In the genomic region with DNA sequence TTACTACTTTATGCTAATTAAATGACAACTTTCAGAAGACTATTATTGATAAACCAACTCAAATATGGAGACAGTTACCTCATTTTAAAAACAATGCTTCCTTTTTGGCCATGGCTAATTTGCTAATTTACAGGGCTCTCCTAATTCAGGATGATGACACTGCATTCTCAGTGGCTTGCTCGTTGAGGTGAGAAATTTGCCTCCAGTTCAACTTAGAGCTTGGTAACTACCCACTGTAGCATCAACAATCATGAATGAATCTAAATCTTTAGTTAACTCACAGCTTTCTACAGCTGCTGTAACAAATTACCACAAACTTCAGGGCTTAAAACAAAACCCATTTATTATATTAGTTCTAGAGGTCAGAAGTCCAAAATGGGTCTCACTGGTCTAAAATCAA, we compare ENCODE assay signal across 13 cellular contexts. TPM values are rescaled to one million over a fixed set of nuclear protein-coding genes. Genes with fewer than 3 reads are reported as not detected.
DNase-seq lines count a peak whose midpoint lies in the region; ATAC-seq and TF ChIP-seq lines count a peak whose summit lies in the region.
"Had no signal": no experiment of that assay in that cellular context is flagged by ENCODE, and none has a peak within 500 bp of the region (broad histone marks: within the 10 kb centered on the region; RNA-seq: fewer than 3 reads in every experiment).

No MANE protein-coding gene starts in this region.

- peaks cover 40% of the 10 kb centered on the region for H3K4me1 Mint-ChIP-seq in CD4-positive, alpha-beta T cell (ENCODE audit: low read depth)
- H3K4me1 Mint-ChIP-seq in MCF 10A (ENCODE audit: insufficient read depth, unreplicated experiment) = peaks cover 28% of the 10 kb centered on the region
- H3K4me1 Mint-ChIP-seq in natural killer cell = peaks cover 28 to 46% of the 10 kb centered on the region in 2 donors
- H3K4me1 Mint-ChIP-seq in activated CD4-positive, alpha-beta T cell treated with anti-CD3 and anti-CD28 coated beads, Interleukin-2, amount 10 ng/mL, durations not matched to agents 7 days and 5 days = peaks cover 24% of the 10 kb centered on the region

- H3K36me3 Mint-ChIP-seq in CD4-positive, alpha-beta T cell (ENCODE audit: low read depth) = peaks cover 72% of the 10 kb centered on the region
- H3K36me3 Mint-ChIP-seq in MCF 10A (ENCODE audit: insufficient read depth, unreplicated experiment) (peaks cover 75% of the 10 kb centered on the region), natural killer cell (peaks cover 6% of the 10 kb centered on the region)
- peaks cover 48% of the 10 kb centered on the region for H3K36me3 Mint-ChIP-seq in activated CD4-positive, alpha-beta T cell treated with anti-CD3 and anti-CD28 coated beads, Interleukin-2, amount 10 ng/mL, durations not matched to agents 7 days and 5 days (ENCODE audit: low read depth)

- CTCF ChIA-PET in CD4-positive, alpha-beta T cell (lab: Charles Lee) = no interaction called here
- CTCF ChIA-PET in MCF 10A (lab: Yijun Ruan, JAX) = interaction anchor here (0.9 to 1.6 kb wide), 3 partner anchors 9 to 16 kb away, joined by 3 to 4 read pairs (median 4); no protein-coding TSS in a partner anchor
- CTCF ChIA-PET in activated CD4-positive, alpha-beta T cell treated with anti-CD3 and anti-CD28 coated beads, Interleukin-2, amount 10 ng/mL, durations not matched to agents 7 days and 5 days (lab: Charles Lee) = no interaction called here

- POLR2A ChIA-PET in CD4-positive, alpha-beta T cell (lab: Charles Lee) = no interaction called here
- POLR2A ChIA-PET in MCF 10A (lab: Yijun Ruan, JAX) = interaction anchor here (0.7 to 8.7 kb wide), 10 partner anchors 8 to 136 kb away, joined by 3 to 104 read pairs (median 4); a partner anchor contains a TSS
- POLR2A ChIA-PET in activated CD4-positive, alpha-beta T cell treated with anti-CD3 and anti-CD28 coated beads, Interleukin-2, amount 10 ng/mL, durations not matched to agents 7 days and 5 days (lab: Charles Lee) = no interaction called here

- no peak overlapping the region for H3K27ac ChIP-seq in CD4-positive, alpha-beta T cell (ENCODE audit: low read depth, low read length)

- H3K27me3 ChIP-seq in CD4-positive, alpha-beta T cell (ENCODE audit: control insufficient read depth, insufficient read depth, low read length) = no peaks in the 10 kb centered on the region
- H3K27me3 ChIP-seq: BLaER1 treated with 17β-estradiol and CSF1 and Interleukin-3, amounts not matched to agents 10 nM and 100 nM had no signal

- no peak for ATAC-seq in CD4-positive, alpha-beta T cell (ENCODE audit: poor library complexity)
- no peak for ATAC-seq in natural killer cell
- ATAC-seq in HG03045 (IDR thresholded peaks at IDR 0.05; ENCODE audit: unreplicated experiment) = no peak

- no peak for DNase-seq in CD4-positive, alpha-beta T cell
- DNase-seq in NB4 (ENCODE audit: low read depth) = peak; percentile 40
- DNase-seq in MCF 10A (ENCODE audit: unreplicated experiment) = no peak
- DNase-seq in natural killer cell = no peak
- no peak for DNase-seq in NCI-H2029 (lab: John Stamatoyannopoulos, UW)
- DNase-seq in stimulated activated CD4-positive, alpha-beta T cell treated with anti-CD3 and anti-CD28 coated beads, Interleukin-15, amount 100 ng/mL, for 24 hours = no peak
- no peak for DNase-seq in activated CD4-positive, alpha-beta T cell treated with anti-CD3 and anti-CD28 coated beads, Interleukin-2, amount 10 ng/mL, durations not matched to agents 7 days and 5 days
- DNase-seq: activated gamma-delta T cell treated with Interleukin-2 at 50 U/mL for 16 hours; effector CD8-positive, alpha-beta T cell; NCI-H1048; stimulated activated naive B cell treated with anti-CD40 and anti-IgM and Interleukin-4, amounts not matched to agents 10 μg/mL and 1 μg/mL and 100 μg/mL, for 72 hours had no signal

- no peak overlapping the region for H3K4me3 Mint-ChIP-seq in CD4-positive, alpha-beta T cell
- H3K4me3 Mint-ChIP-seq in MCF 10A (ENCODE audit: unreplicated experiment) (peak overlapping the region; percentile 72), natural killer cell (no peak overlapping the region)
- no peak overlapping the region for H3K4me3 Mint-ChIP-seq in activated CD4-positive, alpha-beta T cell treated with anti-CD3 and anti-CD28 coated beads, Interleukin-2, amount 10 ng/mL, durations not matched to agents 7 days and 5 days
- H3K4me3 Mint-ChIP-seq: stimulated activated naive B cell treated with anti-CD40 and anti-IgM and Interleukin-4, amounts not matched to agents 10 μg/mL and 1 μg/mL and 100 μg/mL, for 72 hours had no signal

- peak overlapping the region; percentile 71 for H3K27ac Mint-ChIP-seq in CD4-positive, alpha-beta T cell
- H3K27ac Mint-ChIP-seq in MCF 10A (ENCODE audit: low read depth, unreplicated experiment) (peak overlapping the region; percentile 96), natural killer cell (peak overlapping the region; percentile 67 to 72)
- H3K27ac Mint-ChIP-seq in activated CD4-positive, alpha-beta T cell treated with anti-CD3 and anti-CD28 coated beads, Interleukin-2, amount 10 ng/mL, durations not matched to agents 7 days and 5 days = no peak overlapping the region

- intact Hi-C loops in CD4-positive, alpha-beta T cell (cut with DNase I, micrococcal nuclease) = no loop called here
- intact Hi-C loops in MCF 10A (cut with micrococcal nuclease) = loop anchor here (2.0 kb wide), 2 partner anchors 13 to 135 kb away; a partner anchor contains a TSS
- intact Hi-C loops in natural killer cell (cut with micrococcal nuclease) = no loop called here

- no TSS peak for BruUV-seq in MCF 10A (replicated peaks; lab: Mats Ljungman, UMichigan)

- H3K9me3 ChIP-seq in CD4-positive, alpha-beta T cell (ENCODE audit: control insufficient read depth, low read length) = no peaks in the 10 kb centered on the region
- H3K9me3 ChIP-seq: BLaER1 treated with 17β-estradiol and CSF1 and Interleukin-3, amounts not matched to agents 10 nM and 100 nM had no signal

- TF ChIP-seq CTCF in CD4-positive, alpha-beta T cell (IDR thresholded peaks at IDR 0.05) = no peak
- TF ChIP-seq CTCF in NB4 (IDR thresholded peaks at IDR 0.05; ENCODE audit: low read depth, low read length) = no peak
- no peak for TF ChIP-seq CTCF in MCF 10A (IDR thresholded peaks at IDR 0.05; ENCODE audit: unreplicated experiment)
- no peak for TF ChIP-seq CTCF in natural killer cell (IDR thresholded peaks at IDR 0.05)

- no peaks in the 10 kb centered on the region for H3K9me3 Mint-ChIP-seq in CD4-positive, alpha-beta T cell
- no peaks in the 10 kb centered on the region for H3K9me3 Mint-ChIP-seq in MCF 10A (ENCODE audit: unreplicated experiment)
- no peaks in the 10 kb centered on the region for H3K9me3 Mint-ChIP-seq in natural killer cell
- no peaks in the 10 kb centered on the region for H3K9me3 Mint-ChIP-seq in activated CD4-positive, alpha-beta T cell treated with anti-CD3 and anti-CD28 coated beads, Interleukin-2, amount 10 ng/mL, durations not matched to agents 7 days and 5 days
- H3K9me3 Mint-ChIP-seq: stimulated activated naive B cell treated with anti-CD40 and anti-IgM and Interleukin-4, amounts not matched to agents 10 μg/mL and 1 μg/mL and 100 μg/mL, for 72 hours had no signal

- H3K4me3 ChIP-seq in NB4 (ENCODE audit: low read depth, low read length) = peak overlapping the region; percentile 42
- H3K4me3 ChIP-seq: BLaER1 treated with 17β-estradiol and CSF1 and Interleukin-3, amounts not matched to agents 10 nM and 100 nM had no signal

- TF ChIP-seq POLR2A in NB4 (IDR thresholded peaks at IDR 0.05; ENCODE audit: extremely low read depth, insufficient read length) = no peak

- no peaks in the 10 kb centered on the region for H3K27me3 Mint-ChIP-seq in CD4-positive, alpha-beta T cell
- H3K27me3 Mint-ChIP-seq in MCF 10A (ENCODE audit: insufficient read depth, unreplicated experiment) (no peaks in the 10 kb centered on the region), natural killer cell (ENCODE audit: low read depth in 2 of 2) (no peaks in the 10 kb centered on the region)
- no peaks in the 10 kb centered on the region for H3K27me3 Mint-ChIP-seq in activated CD4-positive, alpha-beta T cell treated with anti-CD3 and anti-CD28 coated beads, Interleukin-2, amount 10 ng/mL, durations not matched to agents 7 days and 5 days
- H3K27me3 Mint-ChIP-seq: stimulated activated naive B cell treated with anti-CD40 and anti-IgM and Interleukin-4, amounts not matched to agents 10 μg/mL and 1 μg/mL and 100 μg/mL, for 72 hours had no signal

RNA-seq across cellular contexts. Expression of a gene that starts 14.0 kb away (rescaled TPM):
- 10 to 100 TPM; 47.6 to 48.1 TPM for total RNA-seq in CD4-positive, alpha-beta T cell
- total RNA-seq in MCF 10A (2022) = 49.3 and 56.9 TPM in 2 replicates
- 10 to 100 TPM; 70.2 to 79.7 (median 76.6) TPM for total RNA-seq in natural killer cell
- 10 to 100 TPM; 88.9 to 97.7 TPM for total RNA-seq in activated CD4-positive, alpha-beta T cell treated with anti-CD3 and anti-CD28 coated beads, Interleukin-2, amount 10 ng/mL, durations not matched to agents 7 days and 5 days

RNA-seq across cellular contexts. Expression of a gene that starts 14.2 kb away (rescaled TPM):
- total RNA-seq in CD4-positive, alpha-beta T cell = 100 to 1,000 TPM; 104 to 106 TPM
- total RNA-seq in MCF 10A (2022) (163 and 200 TPM in 2 replicates), natural killer cell (10 to 100 TPM; 70.7 to 81.1 (median 70.9) TPM)
- 10 to 100 TPM; 74.8 to 79.1 TPM for total RNA-seq in activated CD4-positive, alpha-beta T cell treated with anti-CD3 and anti-CD28 coated beads, Interleukin-2, amount 10 ng/mL, durations not matched to agents 7 days and 5 days

RNA-seq across cellular contexts. Expression of a gene that starts 33.9 kb away (rescaled TPM):
- total RNA-seq in CD4-positive, alpha-beta T cell = 10 to 100 TPM in 1 of 2 experiments, 1 to 10 TPM in 1; 8.4 to 10.8 TPM
- total RNA-seq in MCF 10A (2022) = 42.2 and 48.1 TPM in 2 replicates
- 10 to 100 TPM; 31.1 to 39.4 (median 38.2) TPM for total RNA-seq in natural killer cell
- 10 to 100 TPM; 43.0 to 47.2 TPM for total RNA-seq in activated CD4-positive, alpha-beta T cell treated with anti-CD3 and anti-CD28 coated beads, Interleukin-2, amount 10 ng/mL, durations not matched to agents 7 days and 5 days

RNA-seq across cellular contexts. Expression of a gene that starts 34.2 kb away (rescaled TPM):
- 10 to 100 TPM; 60.0 to 64.5 TPM for total RNA-seq in CD4-positive, alpha-beta T cell
- total RNA-seq in MCF 10A (2022) = 135 and 172 TPM in 2 replicates
- total RNA-seq in natural killer cell = 10 to 100 TPM; 52.4 to 64.4 (median 57.3) TPM
- 100 to 1,000 TPM in 1 of 2 experiments, 10 to 100 TPM in 1; 97.0 to 102 TPM for total RNA-seq in activated CD4-positive, alpha-beta T cell treated with anti-CD3 and anti-CD28 coated beads, Interleukin-2, amount 10 ng/mL, durations not matched to agents 7 days and 5 days
